1 cellular context compared by ENCODE assay signal in genomic region chr14:56799327-56799645, GRCh38.
TF ChIP-seq lines count a peak whose summit lies in the region.

No MANE protein-coding gene starts in this region.

TF ChIP-seq in H1, 55 proteins besides CTCF, POLR2A, EP300 and RAD21:
- TF ChIP-seq SIX5 (IDR thresholded peaks at IDR 0.05; ENCODE audit: low read depth, low read length) (no peak), SUZ12 (IDR thresholded peaks at IDR 0.05; ENCODE audit: low read length) (no peak), ATF2 (IDR thresholded peaks at IDR 0.05; ENCODE audit: low read length) (no peak)
TF ChIP-seq in H1: peak in this region for 0.
